Comparison of ENCODE assay signal across 8 cellular contexts in the genomic region with DNA sequence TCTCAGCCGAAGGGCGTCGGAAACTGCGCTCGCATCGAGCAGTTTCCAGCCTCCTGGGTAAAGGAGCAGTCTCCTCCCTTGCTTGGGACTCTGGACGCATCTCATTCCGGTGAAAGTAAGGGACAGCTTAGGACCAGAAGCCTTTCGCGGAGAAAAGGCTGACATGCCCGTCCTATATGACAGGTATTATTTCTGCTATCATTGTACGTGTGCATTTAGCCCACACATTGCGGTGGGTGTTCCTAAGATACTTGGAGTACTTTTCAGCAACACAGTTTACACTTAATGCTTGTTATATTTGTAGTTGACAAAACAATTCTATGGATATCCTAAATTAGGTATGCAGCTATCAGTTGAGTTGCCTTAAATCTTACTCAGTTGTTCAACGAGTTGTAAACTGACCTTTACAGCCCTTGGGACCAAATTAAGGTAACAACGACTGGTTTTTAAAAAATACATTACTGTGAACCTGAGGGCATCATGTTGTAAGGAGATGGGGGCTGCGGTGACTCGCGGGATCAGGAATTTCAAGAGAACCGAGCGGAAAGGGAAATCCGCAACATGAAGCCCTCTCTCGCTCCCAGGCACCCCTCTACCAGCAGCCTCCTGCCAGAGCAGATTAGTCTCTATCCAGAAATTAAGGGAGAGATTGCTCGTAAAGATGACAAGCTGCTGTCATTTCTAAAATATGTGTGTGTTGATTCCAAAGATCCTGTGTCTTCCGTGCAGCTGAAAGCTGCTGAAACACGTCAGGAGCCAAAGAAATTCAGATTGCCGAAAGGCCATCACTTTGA. TPM values are rescaled to one million over a fixed set of nuclear protein-coding genes. Genes with fewer than 3 reads are reported as not detected.
DNase-seq lines count a peak whose midpoint lies in the region; ATAC-seq and TF ChIP-seq lines count a peak whose summit lies in the region.

No MANE protein-coding gene starts in this region.

- ATAC-seq in GM19468 (IDR thresholded peaks at IDR 0.05; ENCODE audit: extremely low read depth, unreplicated experiment) = peak; percentile 2
- peak; percentile 20 for ATAC-seq in effector memory CD8-positive, alpha-beta T cell (replicated peaks)
- ATAC-seq in naive thymus-derived CD8-positive, alpha-beta T cell = peak in 1 of 2 donors; percentile 40
- no peak for ATAC-seq in left lobe of liver
- ATAC-seq in GM19452 (IDR thresholded peaks at IDR 0.05; ENCODE audit: unreplicated experiment) = no peak

- H3K4me3 Mint-ChIP-seq in effector memory CD8-positive, alpha-beta T cell = peak overlapping the region; percentile 98 to 100
- H3K4me3 Mint-ChIP-seq in naive thymus-derived CD8-positive, alpha-beta T cell = peak overlapping the region; percentile 98 to 100 (median 99)

- CTCF ChIA-PET in RWPE1 (lab: Yijun Ruan, JAX) = interaction anchor here (0.6 to 0.7 kb wide), 2 partner anchors 50 to 294 kb away, joined by 3 read pairs; no protein-coding TSS in a partner anchor

- H3K27ac ChIP-seq in C4-2B = peak overlapping the region; percentile 86
- peak overlapping the region; percentile 79 for H3K27ac ChIP-seq in RWPE1

- no peaks in the 10 kb centered on the region for H3K27me3 Mint-ChIP-seq in effector memory CD8-positive, alpha-beta T cell
- H3K27me3 Mint-ChIP-seq in naive thymus-derived CD8-positive, alpha-beta T cell = no peaks in the 10 kb centered on the region

- DNase-seq in RWPE1 (ENCODE audit: low spot score) (peak; percentile 21), left lobe of liver (ENCODE audit: low spot score) (no peak)
- no peak for DNase-seq in effector memory CD8-positive, alpha-beta T cell
- DNase-seq in naive thymus-derived CD8-positive, alpha-beta T cell = peak in 2 of 10 donors; percentile 13 to 20
- DNase-seq in effector CD8-positive, alpha-beta T cell (lab: John Stamatoyannopoulos, UW) = no peak

- H3K9me3 Mint-ChIP-seq in effector memory CD8-positive, alpha-beta T cell = no peaks in the 10 kb centered on the region
- H3K9me3 Mint-ChIP-seq in naive thymus-derived CD8-positive, alpha-beta T cell = no peaks in the 10 kb centered on the region

- H3K27ac Mint-ChIP-seq in effector memory CD8-positive, alpha-beta T cell = peak overlapping the region; percentile 99
- H3K27ac Mint-ChIP-seq in naive thymus-derived CD8-positive, alpha-beta T cell = peak overlapping the region; percentile 94 to 100 (median 99)

- peaks cover 22% of the 10 kb centered on the region for H3K36me3 Mint-ChIP-seq in effector memory CD8-positive, alpha-beta T cell (ENCODE audit: insufficient read depth)
- no peaks in the 10 kb centered on the region for H3K36me3 Mint-ChIP-seq in naive thymus-derived CD8-positive, alpha-beta T cell

- TF ChIP-seq CTCF in C4-2B (conservative IDR thresholded peaks at IDR 0.05) = no peak
- no peak for TF ChIP-seq CTCF in RWPE1 (conservative IDR thresholded peaks at IDR 0.05; ENCODE audit: low read depth)

- POLR2A ChIA-PET in RWPE1 (lab: Yijun Ruan, JAX; ENCODE audit: low non-redundant PET) = interaction anchor here (0.6 to 1.5 kb wide), 2 partner anchors 13 to 14 kb away, joined by 3 read pairs; partner anchors contain the start of gene GALK2
- POLR2A ChIA-PET in naive thymus-derived CD8-positive, alpha-beta T cell (lab: Charles Lee) = interaction anchor here (0.6 to 2.8 kb wide), 9 partner anchors 8 to 1199 kb away, joined by 3 to 34 read pairs (median 7); partner anchors contain the start of genes DTWD1, EID1, FAM227B and GABPB1

- H3K4me1 Mint-ChIP-seq in effector memory CD8-positive, alpha-beta T cell (ENCODE audit: low read depth in 2 of 2) = peaks cover 33 to 38% of the 10 kb centered on the region in 2 donors
- peaks cover 9 to 61% (median 49%) of the 10 kb centered on the region in 4 donors for H3K4me1 Mint-ChIP-seq in naive thymus-derived CD8-positive, alpha-beta T cell

RNA-seq across cellular contexts. Expression of gene COPS2, which starts 0.6 kb away (rescaled TPM):
- 10 to 100 TPM; 57.0 to 60.2 TPM for total RNA-seq in naive thymus-derived CD8-positive, alpha-beta T cell
- 10 to 100 TPM; 26.2 to 32.4 (median 28.1) TPM for polyA plus RNA-seq in naive thymus-derived CD8-positive, alpha-beta T cell
- total RNA-seq in left lobe of liver = 23.5 TPM

RNA-seq across cellular contexts. Expression of gene GALK2, which starts 14.0 kb away (rescaled TPM):
- 10 to 100 TPM; 26.3 to 27.9 TPM for total RNA-seq in naive thymus-derived CD8-positive, alpha-beta T cell
- polyA plus RNA-seq in naive thymus-derived CD8-positive, alpha-beta T cell = 10 to 100 TPM; 18.8 to 21.5 (median 19.3) TPM
- 29.7 TPM for total RNA-seq in left lobe of liver

Comparison
In these comparisons a context has a peak if more than half of its experiments do, and no peak if none do; other contexts are left out.
1. ATAC-seq: peak in GM19468 (single experiment) and effector memory CD8-positive, alpha-beta T cell (single experiment); none in left lobe of liver (single experiment) and GM19452 (single experiment).